1 cellular context compared by ENCODE assay signal in genomic region chr13:107512551-107512950, GRCh38.
TF ChIP-seq lines count a peak whose summit lies in the region.

No MANE protein-coding gene starts in this region.

TF ChIP-seq in GM23338, 12 proteins besides CTCF, POLR2A, EP300 and RAD21:
- no peak for TF ChIP-seq ZNF331 (CRISPR knock-in tag; IDR thresholded peaks at IDR 0.05; ENCODE audit: low read depth)
